ENCODE assay signal across 17 cellular contexts in genomic region chr1:2253797-2254480, GRCh38. TPM values are rescaled to one million over a fixed set of nuclear protein-coding genes. Genes with fewer than 3 reads are reported as not detected.
DNase-seq lines count a peak whose midpoint lies in the region; ATAC-seq and TF ChIP-seq lines count a peak whose summit lies in the region.
"Had no signal": no experiment of that assay in that cellular context is flagged by ENCODE, and none has a peak within 500 bp of the region (broad histone marks: within the 10 kb centered on the region; RNA-seq: fewer than 3 reads in every experiment).

No MANE protein-coding gene starts in this region.

- no peak overlapping the region for H3K4me3 Mint-ChIP-seq in activated T-cell treated with anti-CD3 and anti-CD28 coated beads, Interleukin-2, amount 50 U/mL, for 24 hours
- H3K4me3 Mint-ChIP-seq in CD8-positive, alpha-beta memory T cell: peak overlapping the region in 4 of 7 donors; percentile 19 to 85 (median 34)
- H3K4me3 Mint-ChIP-seq in activated naive CD8-positive, alpha-beta T cell treated with anti-CD3 and anti-CD28 coated beads for 36 hours: peak overlapping the region; percentile 3
- H3K4me3 Mint-ChIP-seq: brain had no signal

- H3K4me3 ChIP-seq in CD8-positive, alpha-beta memory T cell (ENCODE audit: low read length): no peak overlapping the region
- no peak overlapping the region for H3K4me3 ChIP-seq in neutrophil (ENCODE audit: low read depth in 1 of 2, low read length in 1 of 2)
- no peak overlapping the region for H3K4me3 ChIP-seq in mesenchymal stem cell (ENCODE audit: insufficient read depth in 1 of 2, low read depth in 1 of 2, low read length in 2 of 2)
- H3K4me3 ChIP-seq: lung, MG63, psoas muscle had no signal

- TF ChIP-seq CTCF in neutrophil (IDR thresholded peaks at IDR 0.05): no peak

- H3K4me1 ChIP-seq in CD8-positive, alpha-beta memory T cell (ENCODE audit: insufficient read depth, low read length): peaks cover 85% of the 10 kb centered on the region
- H3K4me1 ChIP-seq in neutrophil (ENCODE audit: control insufficient read depth in 1 of 2, insufficient read depth in 1 of 2, low read depth in 1 of 2, low read length in 1 of 2) (peaks cover 27 to 45% of the 10 kb centered on the region in 2 experiments), mesenchymal stem cell (ENCODE audit: control insufficient read depth, insufficient read depth, low read depth, low read length) (peaks cover 36% of the 10 kb centered on the region)

- no peak overlapping the region for H4K91ac ChIP-seq in mesenchymal stem cell (ENCODE audit: low read length)

- peaks cover 4% of the 10 kb centered on the region for H3K36me3 ChIP-seq in CD8-positive, alpha-beta memory T cell (ENCODE audit: insufficient read depth, low read length)
- H3K36me3 ChIP-seq in neutrophil (no peaks in the 10 kb centered on the region), mesenchymal stem cell (ENCODE audit: control insufficient read depth in 1 of 2, insufficient read depth in 2 of 2, low read depth in 1 of 2, low read length in 2 of 2) (peaks cover 6 to 53% of the 10 kb centered on the region in 2 experiments)

- H2AFZ ChIP-seq in mesenchymal stem cell (ENCODE audit: low read depth, low read length): no peak overlapping the region

- no peak overlapping the region for H2BK120ac ChIP-seq in mesenchymal stem cell (ENCODE audit: low read depth, low read length)

- peaks cover 65% of the 10 kb centered on the region for H3K4me1 Mint-ChIP-seq in activated T-cell treated with anti-CD3 and anti-CD28 coated beads, Interleukin-2, amount 50 U/mL, for 24 hours (ENCODE audit: low read depth)
- peaks cover 41 to 61% (median 41%) of the 10 kb centered on the region in 3 donors for H3K4me1 Mint-ChIP-seq in CD8-positive, alpha-beta memory T cell
- H3K4me1 Mint-ChIP-seq in activated naive CD8-positive, alpha-beta T cell treated with anti-CD3 and anti-CD28 coated beads for 36 hours: peaks cover 46% of the 10 kb centered on the region

- CTCF ChIA-PET in CD8-positive, alpha-beta memory T cell (lab: Charles Lee): no interaction called here

- no peak overlapping the region for H2BK12ac ChIP-seq in mesenchymal stem cell (ENCODE audit: low read length in 2 of 2)

- no peak overlapping the region for H3K9ac ChIP-seq in mesenchymal stem cell (ENCODE audit: low read length)

- H3K4me2 ChIP-seq in mesenchymal stem cell (ENCODE audit: low read length, poor library complexity, severe bottlenecking): no peak overlapping the region

- no peaks in the 10 kb centered on the region for H3K27me3 Mint-ChIP-seq in activated T-cell treated with anti-CD3 and anti-CD28 coated beads, Interleukin-2, amount 50 U/mL, for 24 hours
- H3K27me3 Mint-ChIP-seq in CD8-positive, alpha-beta memory T cell: peaks cover 0 to 2% of the 10 kb centered on the region in 2 donors
- no peaks in the 10 kb centered on the region for H3K27me3 Mint-ChIP-seq in activated naive CD8-positive, alpha-beta T cell treated with anti-CD3 and anti-CD28 coated beads for 36 hours
- H3K27me3 Mint-ChIP-seq: brain; naive B cell; stimulated activated naive B cell treated with anti-CD40 and anti-IgM and Interleukin-4, amounts not matched to agents 10 μg/mL and 1 μg/mL and 100 μg/mL, for 72 hours had no signal

- peaks cover 4% of the 10 kb centered on the region for H3K79me1 ChIP-seq in mesenchymal stem cell (replicated peaks; ENCODE audit: low read length, poor library complexity, severe bottlenecking)

- peak overlapping the region in 1 of 2 experiments; percentile 2 for H3K23ac ChIP-seq in mesenchymal stem cell (ENCODE audit: low read length in 2 of 2)

- H2BK5ac ChIP-seq in mesenchymal stem cell (ENCODE audit: low read depth, low read length, poor library complexity, severe bottlenecking): no peak overlapping the region

- no peak for ATAC-seq in HG03045 (IDR thresholded peaks at IDR 0.05; ENCODE audit: unreplicated experiment)
- ATAC-seq: psoas muscle; stimulated activated naive B cell treated with anti-CD40 and anti-IgM and Interleukin-4, amounts not matched to agents 10 μg/mL and 1 μg/mL and 100 μg/mL, for 72 hours had no signal

- no peak for DNase-seq in activated T-cell treated with anti-CD3 and anti-CD28 coated beads, Interleukin-2, amount 50 U/mL, for 24 hours
- DNase-seq in activated T-cell treated with anti-CD3 and anti-CD28 coated beads, Interleukin-2, amount 50 U/mL, for 48 hours: no peak
- no peak for DNase-seq in CD8-positive, alpha-beta memory T cell
- no peak for DNase-seq in activated naive CD8-positive, alpha-beta T cell treated with anti-CD3 and anti-CD28 coated beads for 36 hours
- no peak for DNase-seq in mesenchymal stem cell
- no peak for DNase-seq in stimulated activated CD4-positive, alpha-beta T cell treated with anti-CD3 and anti-CD28 coated beads, Interleukin-2, amount 100 ng/mL, for 24 hours
- DNase-seq: ACHN; activated CD8-positive, alpha-beta memory T cell treated with anti-CD3 and anti-CD28 coated beads for 24 hours; activated gamma-delta T cell treated with Interleukin-2 at 50 U/mL for 16 hours; MG63; naive B cell; stimulated activated naive B cell treated with anti-CD40 and anti-IgM and Interleukin-4, amounts not matched to agents 10 μg/mL and 1 μg/mL and 100 μg/mL, for 72 hours had no signal

- peaks cover 14% of the 10 kb centered on the region for H3K36me3 Mint-ChIP-seq in activated T-cell treated with anti-CD3 and anti-CD28 coated beads, Interleukin-2, amount 50 U/mL, for 24 hours (ENCODE audit: low read depth)
- peaks cover 0 to 42% (median 2%) of the 10 kb centered on the region in 3 donors for H3K36me3 Mint-ChIP-seq in CD8-positive, alpha-beta memory T cell
- H3K36me3 Mint-ChIP-seq in activated naive CD8-positive, alpha-beta T cell treated with anti-CD3 and anti-CD28 coated beads for 36 hours: peaks cover 28% of the 10 kb centered on the region
- H3K36me3 Mint-ChIP-seq: naive B cell had no signal

- H3K9me3 ChIP-seq in CD8-positive, alpha-beta memory T cell (ENCODE audit: low read length): peaks cover 23% of the 10 kb centered on the region
- H3K9me3 ChIP-seq in neutrophil (peaks cover 10% of the 10 kb centered on the region), mesenchymal stem cell (ENCODE audit: control insufficient read depth, low read length) (no peaks in the 10 kb centered on the region)

- peak overlapping the region; percentile 84 for H3K27ac Mint-ChIP-seq in activated T-cell treated with anti-CD3 and anti-CD28 coated beads, Interleukin-2, amount 50 U/mL, for 24 hours
- peak overlapping the region in 2 of 8 donors; percentile 91 to 92 for H3K27ac Mint-ChIP-seq in CD8-positive, alpha-beta memory T cell
- H3K27ac Mint-ChIP-seq in activated naive CD8-positive, alpha-beta T cell treated with anti-CD3 and anti-CD28 coated beads for 36 hours: no peak overlapping the region

- H3K27ac ChIP-seq in CD8-positive, alpha-beta memory T cell (ENCODE audit: low read depth, low read length): peak overlapping the region; percentile 89
- H3K27ac ChIP-seq in neutrophil (peak overlapping the region; percentile 88), mesenchymal stem cell (ENCODE audit: low read length, poor library complexity, severe bottlenecking) (no peak overlapping the region)

- H2BK15ac ChIP-seq in mesenchymal stem cell (ENCODE audit: low read depth, poor library complexity, severe bottlenecking): no peak overlapping the region

- H3K9me3 Mint-ChIP-seq in activated T-cell treated with anti-CD3 and anti-CD28 coated beads, Interleukin-2, amount 50 U/mL, for 24 hours: peaks cover 3% of the 10 kb centered on the region
- H3K9me3 Mint-ChIP-seq in CD8-positive, alpha-beta memory T cell: peaks cover 3 to 14% (median 6%) of the 10 kb centered on the region in 5 donors
- peaks cover 7% of the 10 kb centered on the region for H3K9me3 Mint-ChIP-seq in activated naive CD8-positive, alpha-beta T cell treated with anti-CD3 and anti-CD28 coated beads for 36 hours
- H3K9me3 Mint-ChIP-seq: stimulated activated naive B cell treated with anti-CD40 and anti-IgM and Interleukin-4, amounts not matched to agents 10 μg/mL and 1 μg/mL and 100 μg/mL, for 72 hours had no signal

- H2AK5ac ChIP-seq in mesenchymal stem cell (ENCODE audit: low read length, severe bottlenecking): no peak overlapping the region

- H3K27me3 ChIP-seq in CD8-positive, alpha-beta memory T cell (ENCODE audit: insufficient read depth, low read length, poor library complexity, severe bottlenecking): no peaks in the 10 kb centered on the region
- H3K27me3 ChIP-seq in neutrophil (no peaks in the 10 kb centered on the region), mesenchymal stem cell (ENCODE audit: control insufficient read depth in 1 of 2, insufficient read depth in 1 of 2, low read length in 2 of 2) (no peaks in the 10 kb centered on the region)
- H3K27me3 ChIP-seq: MG63 had no signal

- WGBS in mesenchymal stem cell: 99% methylated on average over 23 of the region's 23 CpGs

- H3K14ac ChIP-seq in mesenchymal stem cell (ENCODE audit: low read length in 2 of 2): no peak overlapping the region

- POLR2A ChIA-PET in CD8-positive, alpha-beta memory T cell (lab: Charles Lee): interaction anchor here (2.5 kb wide), 1 partner anchor 24 kb away, joined by 32 read pairs; no protein-coding TSS in a partner anchor

- H3K4ac ChIP-seq in mesenchymal stem cell (ENCODE audit: low read depth in 1 of 2, low read length in 2 of 2): no peak overlapping the region

- no peak overlapping the region for H4K8ac ChIP-seq in mesenchymal stem cell (ENCODE audit: low read length)

- H3K18ac ChIP-seq in mesenchymal stem cell (ENCODE audit: low read depth in 1 of 2, low read length in 2 of 2): peak overlapping the region in 1 of 2 experiments; percentile 28

RNA-seq across cellular contexts. Expression of gene SKI, which starts 25.8 kb away (rescaled TPM):
- 10 to 100 TPM; 35.9 to 38.4 TPM for total RNA-seq in CD8-positive, alpha-beta memory T cell
- polyA plus RNA-seq in CD8-positive, alpha-beta memory T cell: 0.94 TPM
- total RNA-seq in activated naive CD8-positive, alpha-beta T cell treated with anti-CD3 and anti-CD28 coated beads for 36 hours: 10 to 100 TPM; 25.4 to 27.3 TPM
- 43.3 TPM for polyA plus RNA-seq in mesenchymal stem cell (2013, experiment 1 of 2)
- polyA plus RNA-seq in mesenchymal stem cell (2013, experiment 2 of 2): 44.2 TPM

RNA-seq across cellular contexts. Expression of gene FAAP20, which starts 59.4 kb away (rescaled TPM):
- 10 to 100 TPM; 65.0 to 72.5 TPM for total RNA-seq in CD8-positive, alpha-beta memory T cell
- 66.4 TPM for polyA plus RNA-seq in CD8-positive, alpha-beta memory T cell
- total RNA-seq in activated naive CD8-positive, alpha-beta T cell treated with anti-CD3 and anti-CD28 coated beads for 36 hours: 10 to 100 TPM; 69.3 to 71.4 TPM
- 84.5 TPM for polyA plus RNA-seq in mesenchymal stem cell (2013, experiment 1 of 2)
- 86.1 TPM for polyA plus RNA-seq in mesenchymal stem cell (2013, experiment 2 of 2)
